25 cellular contexts compared by ENCODE assay signal in the genomic region with DNA sequence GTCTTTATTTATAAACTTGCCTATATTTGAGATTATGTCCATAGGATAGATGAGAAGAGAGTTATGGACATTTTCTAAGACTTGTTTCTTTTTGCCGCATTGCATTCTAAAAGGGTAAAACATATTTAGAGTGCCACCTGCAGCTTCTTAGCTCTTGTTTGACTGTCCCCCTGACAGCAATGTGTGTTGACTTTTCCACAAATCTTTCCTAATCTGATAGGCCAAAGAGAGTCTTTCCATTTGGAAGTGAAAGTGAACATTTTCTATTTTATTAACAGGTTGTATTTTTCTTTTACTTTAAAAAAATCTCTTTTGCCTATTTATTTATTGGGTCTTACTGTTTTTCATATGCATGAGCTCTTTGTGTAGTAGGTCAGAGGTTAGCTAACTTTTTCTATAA.
"Had no signal": no experiment of that assay in that cellular context is flagged by ENCODE, and none has a peak within 500 bp of the region (broad histone marks: within the 10 kb centered on the region; RNA-seq: fewer than 3 reads in every experiment).

No MANE protein-coding gene starts in this region.

- ATAC-seq: foreskin keratinocyte; gastroesophageal sphincter; heart left ventricle; left lung; naive thymus-derived CD4-positive, alpha-beta T cell; psoas muscle; right cardiac atrium; stimulated activated naive B cell treated with anti-CD40 and anti-IgM and Interleukin-4, amounts not matched to agents 10 μg/mL and 1 μg/mL and 100 μg/mL, for 72 hours had no signal

- H3K4me3 Mint-ChIP-seq: naive thymus-derived CD4-positive, alpha-beta T cell; nephron; stimulated activated naive B cell treated with anti-CD40 and anti-IgM and Interleukin-4, amounts not matched to agents 10 μg/mL and 1 μg/mL and 100 μg/mL, for 72 hours; stimulated activated naive CD8-positive, alpha-beta T cell treated with anti-CD3 and anti-CD28 coated beads, Interleukin-15, Interleukin-2, amounts not matched to agents 100 ng/mL and 50 ng/mL, for 24 hours; type B pancreatic cell had no signal

- H3K9me3 Mint-ChIP-seq: nephron, type B pancreatic cell had no signal

- H3K27me3 Mint-ChIP-seq: stimulated activated naive B cell treated with anti-CD40 and anti-IgM and Interleukin-4, amounts not matched to agents 10 μg/mL and 1 μg/mL and 100 μg/mL, for 72 hours; stimulated activated naive CD8-positive, alpha-beta T cell treated with anti-CD3 and anti-CD28 coated beads, Interleukin-15, Interleukin-2, amounts not matched to agents 100 ng/mL and 50 ng/mL, for 24 hours; type B pancreatic cell had no signal

- H3K27ac Mint-ChIP-seq: naive thymus-derived CD4-positive, alpha-beta T cell; stimulated activated naive B cell treated with anti-CD40 and anti-IgM and Interleukin-4, amounts not matched to agents 10 μg/mL and 1 μg/mL and 100 μg/mL, for 72 hours; stimulated activated naive CD8-positive, alpha-beta T cell treated with anti-CD3 and anti-CD28 coated beads, Interleukin-15, Interleukin-2, amounts not matched to agents 100 ng/mL and 50 ng/mL, for 24 hours; type B pancreatic cell had no signal

- H3K4me1 Mint-ChIP-seq: naive thymus-derived CD4-positive, alpha-beta T cell had no signal

- H3K36me3 Mint-ChIP-seq: naive thymus-derived CD4-positive, alpha-beta T cell; stimulated activated naive B cell treated with anti-CD40 and anti-IgM and Interleukin-4, amounts not matched to agents 10 μg/mL and 1 μg/mL and 100 μg/mL, for 72 hours had no signal

- DNase-seq: caudate nucleus; cerebellar nuclear complex; effector memory CD4-positive, alpha-beta T cell; foreskin keratinocyte; heart left ventricle; kidney; left lung; mesendoderm; midbrain; naive thymus-derived CD4-positive, alpha-beta T cell; posterior cingulate gyrus; psoas muscle; right cardiac atrium; sigmoid colon; stimulated activated CD4-positive, alpha-beta T cell treated with anti-CD3 and anti-CD28 coated beads, Interleukin-2, amount 100 ng/mL, for 24 hours; stimulated activated CD4-positive, alpha-beta T cell treated with anti-CD3 and anti-CD28 coated beads, Interleukin-4, amount 100 ng/mL, for 4 hours; stimulated activated naive B cell treated with anti-CD40 and anti-IgM and Interleukin-4, amounts not matched to agents 10 μg/mL and 1 μg/mL and 100 μg/mL, for 72 hours; thyroid gland had no signal

- H3K27ac ChIP-seq: esophagus muscularis mucosa, foreskin keratinocyte, gastroesophageal sphincter, heart left ventricle, hepatocyte, left lung, neutrophil, psoas muscle, sigmoid colon, thyroid gland had no signal
